In the genomic region with DNA sequence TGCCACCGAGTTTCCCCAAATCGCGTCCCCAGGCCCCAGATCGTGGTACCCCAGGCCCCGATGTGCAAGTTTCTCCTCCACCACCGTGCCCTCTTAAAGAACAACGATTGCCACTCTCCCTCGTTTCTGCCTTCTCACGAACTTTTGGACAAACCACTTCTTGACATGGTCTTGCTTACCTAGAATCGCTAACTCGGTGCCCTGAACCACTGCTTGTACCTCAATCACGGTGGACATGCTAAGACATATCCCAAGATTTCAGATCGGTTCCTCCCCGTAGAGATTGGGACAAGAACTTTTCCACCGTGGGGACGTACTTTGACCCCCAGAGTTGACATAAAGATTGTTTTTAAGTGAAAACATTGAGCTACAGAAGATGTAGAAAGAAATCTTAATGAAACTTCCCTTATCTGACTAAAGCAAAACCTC, we compare ENCODE assay signal across 1 cellular context.
TF ChIP-seq lines count a peak whose summit lies in the region.

No MANE protein-coding gene starts in this region.

TF ChIP-seq in H1, 55 proteins besides CTCF, POLR2A, EP300 and RAD21 (continued from another document):
- TF ChIP-seq, protein P1, sequence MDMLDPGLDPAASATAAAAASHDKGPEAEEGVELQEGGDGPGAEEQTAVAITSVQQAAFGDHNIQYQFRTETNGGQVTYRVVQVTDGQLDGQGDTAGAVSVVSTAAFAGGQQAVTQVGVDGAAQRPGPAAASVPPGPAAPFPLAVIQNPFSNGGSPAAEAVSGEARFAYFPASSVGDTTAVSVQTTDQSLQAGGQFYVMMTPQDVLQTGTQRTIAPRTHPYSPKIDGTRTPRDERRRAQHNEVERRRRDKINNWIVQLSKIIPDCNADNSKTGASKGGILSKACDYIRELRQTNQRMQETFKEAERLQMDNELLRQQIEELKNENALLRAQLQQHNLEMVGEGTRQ (IDR thresholded peaks at IDR 0.05; ENCODE audit: low read length) = no peak
- TF ChIP-seq BCL11A (IDR thresholded peaks at IDR 0.05; ENCODE audit: low read depth in 2 of 2, low read length in 2 of 2) (no peak), SP4 (IDR thresholded peaks at IDR 0.05; ENCODE audit: low read length) (no peak), NANOG (IDR thresholded peaks at IDR 0.05; ENCODE audit: insufficient read depth, low read depth, low read length, poor library complexity, severe bottlenecking) (no peak), POLR2AphosphoS5 (IDR thresholded peaks at IDR 0.05; ENCODE audit: low read depth, low read length) (no peak), CREB1 (IDR thresholded peaks at IDR 0.05) (no peak), CHD7 (IDR thresholded peaks at IDR 0.05; ENCODE audit: insufficient replicate concordance, low read length) (no peak)
